8 cellular contexts compared by ENCODE assay signal in genomic region chr4:109729563-109730293, GRCh38. TPM values are rescaled to one million over a fixed set of nuclear protein-coding genes. Genes with fewer than 3 reads are reported as not detected.
DNase-seq lines count a peak whose midpoint lies in the region; ATAC-seq and TF ChIP-seq lines count a peak whose summit lies in the region.

Gene PLA2G12A (minus strand): TSS chr4:109730070. CDS start chr4:109729809, 261 bp downstream.

- peak within 1 kb of the TSS; percentile 95 for H3K4me3 Mint-ChIP-seq in GM23338

- H2AFZ ChIP-seq in GM23338, result peak within 1 kb of the TSS; percentile 83
- peak within 1 kb of the TSS; percentile 98 for H2AFZ ChIP-seq in Karpas-422 (ENCODE audit: low read length)

- H3K4me1 ChIP-seq in ES-I3 (ENCODE audit: insufficient read depth, low read length) (no peaks in the 10 kb centered on the region), GM23338 (ENCODE audit: insufficient read depth) (peaks cover 8% of the 10 kb centered on the region), Karpas-422 (ENCODE audit: low read length) (peaks cover 23% of the 10 kb centered on the region), testis (no peaks in the 10 kb centered on the region)

- peak; percentile 93 for DNase-seq in GM23338 (ENCODE audit: low spot score)
- DNase-seq in Karpas-422, result peak; percentile 90
- peak; percentile 3 for DNase-seq in SHP77 treated with DMSO at 0.1 percent for 48 hours (lab: John Stamatoyannopoulos, UW)
- DNase-seq in activated naive CD4-positive, alpha-beta T cell treated with Interleukin-2 at 50 U/mL for 16 hours, result peak; percentile 76
- DNase-seq in glomerular endothelial cell (ENCODE audit: extremely low read depth, low read depth, low spot score), result no peak
- DNase-seq in omental fat pad (ENCODE audit: low spot score), result peak; percentile 29
- peak; percentile 79 for DNase-seq in testis

- peak within 1 kb of the TSS; percentile 95 for H3K27ac Mint-ChIP-seq in GM23338

- peak within 1 kb of the TSS; percentile 68 for H3K4me3 ChIP-seq in GM23338
- peak within 1 kb of the TSS; percentile 77 for H3K4me3 ChIP-seq in Karpas-422 (ENCODE audit: low read length)
- H3K4me3 ChIP-seq in testis, result peak within 1 kb of the TSS; percentile 80 to 90

- no peak for TF ChIP-seq POLR2A in testis (IDR thresholded peaks at IDR 0.05)

- no peaks in the 10 kb centered on the region for H3K27me3 ChIP-seq in GM23338 (ENCODE audit: insufficient read depth)
- H3K27me3 ChIP-seq in Karpas-422 (ENCODE audit: low read length), result no peaks in the 10 kb centered on the region
- H3K27me3 ChIP-seq in testis, result no peaks in the 10 kb centered on the region

- H3K9me2 ChIP-seq in GM23338 (ENCODE audit: insufficient read depth) (no peaks in the 10 kb centered on the region), Karpas-422 (replicated peaks; ENCODE audit: insufficient read depth, low read length) (no peaks in the 10 kb centered on the region)

- intact Hi-C loops in testis (cut with DNase I; ENCODE audit: low total_unique reads), result no loop called here

- H4K20me1 ChIP-seq in GM23338 (replicated peaks; ENCODE audit: insufficient read depth) (0 out of 2 replicates have a peak, but pooled peaks cover 3% of the 10 kb centered on the region), Karpas-422 (ENCODE audit: insufficient read depth, low read depth, low read length) (peaks cover 10% of the 10 kb centered on the region; the same call in 1 of the 2 replicates)

- H3K4me1 Mint-ChIP-seq in GM23338, result peaks cover 11% of the 10 kb centered on the region

- H3K79me2 ChIP-seq in GM23338 (replicated peaks; ENCODE audit: insufficient read depth) (peaks cover 47% of the 10 kb centered on the region), Karpas-422 (ENCODE audit: low read length) (peaks cover 42% of the 10 kb centered on the region)

- no peaks in the 10 kb centered on the region for H3K9me3 Mint-ChIP-seq in GM23338

- H3K9ac ChIP-seq in ES-I3 (ENCODE audit: low read depth, low read length) (peak within 1 kb of the TSS; percentile 81), Karpas-422 (ENCODE audit: low read length) (peak within 1 kb of the TSS; percentile 78)

- H3K9me3 ChIP-seq in ES-I3 (ENCODE audit: control insufficient read depth, insufficient read depth, low read length) (no peaks in the 10 kb centered on the region), Karpas-422 (ENCODE audit: low read length) (no peaks in the 10 kb centered on the region), testis (no peaks in the 10 kb centered on the region)

- H3F3A ChIP-seq in GM23338 (replicated peaks; ENCODE audit: low read depth), result no peaks in the 10 kb centered on the region

- peak within 1 kb of the TSS; percentile 99 for H3K27ac ChIP-seq in GM23338 (ENCODE audit: low read depth)
- no peak within 1 kb of the TSS for H3K27ac ChIP-seq in Karpas-422 (ENCODE audit: low read length)
- peak within 1 kb of the TSS; percentile 81 to 86 for H3K27ac ChIP-seq in testis

- H3K4me2 ChIP-seq in GM23338 (peak within 1 kb of the TSS; percentile 78), Karpas-422 (ENCODE audit: low read depth, low read length, poor library complexity, severe bottlenecking) (peak within 1 kb of the TSS; percentile 95)

- ATAC-seq in GM23338 (peak; percentile 84), omental fat pad (ENCODE audit: low FRiP score) (peak; percentile 94)

- WGBS in testis, 2 donors, result 0 to 1% methylated on average over 3 to 26 of the region's 79 CpGs

- H3K27me3 Mint-ChIP-seq in GM23338 (ENCODE audit: insufficient read depth, low read depth, poor library complexity), result peaks cover 9% of the 10 kb centered on the region

- no peaks in the 10 kb centered on the region for H3K36me3 ChIP-seq in ES-I3 (ENCODE audit: insufficient read depth, low read length)
- no peaks in the 10 kb centered on the region for H3K36me3 ChIP-seq in GM23338 (ENCODE audit: insufficient read depth)
- H3K36me3 ChIP-seq in Karpas-422 (ENCODE audit: insufficient read depth, low read length), result no peaks in the 10 kb centered on the region
- no peaks in the 10 kb centered on the region for H3K36me3 ChIP-seq in testis (ENCODE audit: low read depth, missing control alignments)

- no peaks in the 10 kb centered on the region; the same call in 1 of the 3 replicates for H3K36me3 Mint-ChIP-seq in GM23338 (ENCODE audit: low read depth)

- TF ChIP-seq CTCF in GM23338 (conservative IDR thresholded peaks at IDR 0.05; ENCODE audit: low read depth in 2 of 2) (no peak), omental fat pad (IDR thresholded peaks at IDR 0.05) (no peak), testis (IDR thresholded peaks at IDR 0.05) (no peak)

TF ChIP-seq in GM23338, 12 proteins besides CTCF, POLR2A, EP300 and RAD21:
- TF ChIP-seq ZNF462 (CRISPR knock-in tag; IDR thresholded peaks at IDR 0.05) (no peak), POLR2AphosphoS5 (IDR thresholded peaks at IDR 0.05; ENCODE audit: low read depth) (peak; percentile 82)

RNA-seq across cellular contexts. Expression of gene PLA2G12A, which starts in this region (rescaled TPM):
- total RNA-seq in GM23338 (2014; rRNA removed; shearing (Covaris generic)), result 20.9 and 30.8 TPM in 2 replicates
- polyA plus RNA-seq in GM23338 (2016; fragmentation: Nextera tagmentation; extraction: Ambion mirVana) (55.9 and 70.7 TPM in 2 replicates), testis (ENCODE audit: insufficient read depth, low read depth, low replicate concordance) (20.7 TPM)
- 5.8 and 20.6 TPM in 2 replicates for total RNA-seq in Karpas-422 (2014; rRNA removed; shearing (Covaris generic); ENCODE audit: low replicate concordance)
- total RNA-seq in glomerular endothelial cell (10.3 and 39.8 TPM in 2 replicates), omental fat pad (10 to 100 TPM; 20.4 to 72.7 (median 22.6) TPM), testis (10 to 100 TPM; 12.2 to 14.1 TPM)
